ENCODE assay signal across 9 cellular contexts in genomic region chr4:48944659-48945290, GRCh38. TPM values are rescaled to one million over a fixed set of nuclear protein-coding genes. Genes with fewer than 3 reads are reported as not detected.
A peak's percentile ranks its signal among the peaks of the same experiment; 100 is the strongest.
DNase-seq lines count a peak whose midpoint lies in the region; ATAC-seq, FAIRE-seq and TF ChIP-seq lines count a peak whose summit lies in the region.
"Had no signal": no experiment of that assay in that cellular context is flagged by ENCODE, and none has a peak within 500 bp of the region (broad histone marks: within the 10 kb centered on the region; RNA-seq: fewer than 3 reads in every experiment).

No MANE protein-coding gene starts in this region.

- FAIRE-seq in bronchial epithelial cell (lab: Jason Lieb, UNC): no peak

- no peak overlapping the region for H3K27ac ChIP-seq in neuronal stem cell (replicated peaks; ENCODE audit: low read length)

- H3K18ac ChIP-seq in neuronal stem cell (ENCODE audit: low read length): no peak overlapping the region

- H3K27me3 Mint-ChIP-seq in T-cell: peaks cover 0 to 3% of the 10 kb centered on the region in 2 donors

- TF ChIP-seq POLR2A in GM18505 (IDR thresholded peaks at IDR 0.05; ENCODE audit: borderline replicate concordance, extremely low read depth, insufficient read depth, insufficient read length): no peak

- no peak overlapping the region for H3K4me2 ChIP-seq in neuronal stem cell (ENCODE audit: insufficient read depth, low read length, poor library complexity, severe bottlenecking)

- no peak overlapping the region for H2AK5ac ChIP-seq in neuronal stem cell (ENCODE audit: low read depth, low read length)

- no peak overlapping the region for H3K4ac ChIP-seq in neuronal stem cell (ENCODE audit: low read length)

- H3K23ac ChIP-seq in neuronal stem cell (ENCODE audit: low read depth, low read length, poor library complexity): no peak overlapping the region

- H3K4me3 Mint-ChIP-seq in T-cell: peak overlapping the region in 2 of 3 donors; percentile 25 to 62
- H3K4me3 Mint-ChIP-seq: dendritic cell treated with granulocyte-macrophage colony-stimulating factor and Interleukin-4, amounts not matched to agents 40 ng/mL and 50 ng/mL, for 4 days had no signal

- no CpG with 5 or more reads among the region's 8 CpGs for WGBS in neuronal stem cell (ENCODE audit: extremely low coverage in 2 of 2, insufficient read length in 2 of 2, insufficient replicate concordance in 1 of 2), 2 donors

- no peak overlapping the region for H4K8ac ChIP-seq in neuronal stem cell (ENCODE audit: low read depth, low read length)

- no peak overlapping the region for H2BK120ac ChIP-seq in neuronal stem cell (ENCODE audit: low read depth, low read length)

- POLR2A ChIA-PET in T-cell (lab: Charles Lee): interaction anchor here in 1 of 2 donors (1.3 kb wide), 1 partner anchor 33 kb away, joined by 3 read pairs; no protein-coding TSS in a partner anchor

- H2BK15ac ChIP-seq in neuronal stem cell (ENCODE audit: low read length): no peak overlapping the region

- no peak overlapping the region for H3K14ac ChIP-seq in neuronal stem cell (ENCODE audit: low read length)

- peaks cover 23 to 31% (median 28%) of the 10 kb centered on the region in 3 donors for H3K4me1 Mint-ChIP-seq in T-cell

- ATAC-seq in T-cell (replicated peaks in 1 of 4) (peak; percentile 66 to 99 (median 87)), GM18505 (IDR thresholded peaks at IDR 0.05; ENCODE audit: unreplicated experiment) (no peak), GM18520 (IDR thresholded peaks at IDR 0.05; ENCODE audit: unreplicated experiment) (no peak)

- H3K36me3 Mint-ChIP-seq in T-cell: no peaks in the 10 kb centered on the region

- H3K4me3 ChIP-seq in bronchial epithelial cell (ENCODE audit: low read depth, low read length) (no peak overlapping the region), neuronal stem cell (ENCODE audit: low read length in 2 of 2) (no peak overlapping the region)

- H3K9me3 ChIP-seq in neuronal stem cell (replicated peaks in 1 of 2; ENCODE audit: control insufficient read depth in 2 of 2, insufficient read depth in 1 of 2, low read depth in 1 of 2, low read length in 2 of 2): no peaks in the 10 kb centered on the region

- H2BK5ac ChIP-seq in neuronal stem cell (ENCODE audit: low read length): no peak overlapping the region

- peak; percentile 72 for TF ChIP-seq CTCF in GM12874 (IDR thresholded peaks at IDR 0.05; ENCODE audit: insufficient read depth, low read depth, low read length)
- TF ChIP-seq CTCF in bronchial epithelial cell (IDR thresholded peaks at IDR 0.05; ENCODE audit: insufficient read depth, low read length, severe bottlenecking): peak; percentile 72

- H3K9ac ChIP-seq in neuronal stem cell (ENCODE audit: low read depth, low read length, poor library complexity): no peak overlapping the region

- peak overlapping the region; percentile 19 to 62 for H3K27ac Mint-ChIP-seq in T-cell
- H3K27ac Mint-ChIP-seq: dendritic cell treated with granulocyte-macrophage colony-stimulating factor and Interleukin-4, amounts not matched to agents 40 ng/mL and 50 ng/mL, for 4 days had no signal

- DNase-seq in T-cell (peak in 31 of 34 experiments; percentile 3 to 67 (median 36)), bronchial epithelial cell (ENCODE audit: low read depth) (peak; percentile 73), neuronal stem cell (ENCODE audit: low spot score) (no peak), NCI-H187 (lab: John Stamatoyannopoulos, UW) (no peak)
- peak; percentile 45 to 54 for DNase-seq in stimulated activated CD4-positive, alpha-beta T cell treated with anti-CD3 and anti-CD28 coated beads, Interleukin-15, amount 100 ng/mL, for 48 hours (ENCODE audit: low read depth in 2 of 2)

- no peaks in the 10 kb centered on the region for H3K79me1 ChIP-seq in neuronal stem cell (ENCODE audit: low read depth, low read length)

- H2BK12ac ChIP-seq in neuronal stem cell (ENCODE audit: low read length): no peak overlapping the region

- H4K91ac ChIP-seq in neuronal stem cell (ENCODE audit: low read depth, low read length, poor library complexity): no peak overlapping the region

- no peaks in the 10 kb centered on the region for H3K27me3 ChIP-seq in bronchial epithelial cell (ENCODE audit: control insufficient read depth, insufficient read depth, low read length)
- no peaks in the 10 kb centered on the region for H3K27me3 ChIP-seq in neuronal stem cell (ENCODE audit: control insufficient read depth in 3 of 3, insufficient read depth in 3 of 3, low read depth in 1 of 3, low read length in 3 of 3)

- H3K9me3 Mint-ChIP-seq in T-cell: no peaks in the 10 kb centered on the region
- H3K9me3 Mint-ChIP-seq: dendritic cell treated with granulocyte-macrophage colony-stimulating factor and Interleukin-4, amounts not matched to agents 40 ng/mL and 50 ng/mL, for 4 days had no signal

- H3K36me3 ChIP-seq in bronchial epithelial cell (ENCODE audit: control insufficient read depth, insufficient read depth, low read length): no peaks in the 10 kb centered on the region
- H3K36me3 ChIP-seq in neuronal stem cell (replicated peaks in 1 of 2; ENCODE audit: control insufficient read depth in 2 of 2, insufficient read depth in 2 of 2, low read length in 2 of 2): no peaks in the 10 kb centered on the region

- no peak overlapping the region for H2AFZ ChIP-seq in neuronal stem cell (ENCODE audit: low read length)

- CTCF ChIA-PET in T-cell (lab: Charles Lee): interaction anchor here (0.5 to 1.4 kb wide), 18 partner anchors 12 to 461 kb away, joined by 3 to 12 read pairs (median 4); partner anchors contain the start of gene OCIAD2 (in 1 of the 2)

- no peaks in the 10 kb centered on the region for H3K4me1 ChIP-seq in neuronal stem cell (ENCODE audit: control insufficient read depth in 2 of 2, insufficient read depth in 1 of 2, low read depth in 1 of 2, low read length in 2 of 2)

RNA-seq across cellular contexts. Expression of gene OCIAD2, which starts 38.2 kb away (rescaled TPM):
- 100 to 1,000 TPM in 3 of 5 donors, 10 to 100 TPM in 2; 54.0 to 150 (median 113) TPM for total RNA-seq in T-cell
- total RNA-seq in bronchial epithelial cell: 162 and 415 TPM in 2 replicates
- polyA plus RNA-seq in neuronal stem cell (2013, experiment 1 of 2): 76.7 TPM
- 77.3 TPM for polyA plus RNA-seq in neuronal stem cell (2013, experiment 2 of 2)

RNA-seq across cellular contexts. Expression of gene CWH43, which starts 41.3 kb away (rescaled TPM):
- total RNA-seq in T-cell (not detected), bronchial epithelial cell (3.7 and 28.3 TPM in 2 replicates)
- not detected for polyA plus RNA-seq in neuronal stem cell (2013, experiment 1 of 2)
- not detected for polyA plus RNA-seq in neuronal stem cell (2013, experiment 2 of 2)

Comparison
In these comparisons a context has a peak if more than half of its experiments do, and no peak if none do; other contexts are left out.
1. ATAC-seq: peak in T-cell (4 of 4); none in GM18505 (single experiment) and GM18520 (single experiment).
2. DNase-seq: peak in T-cell (31 of 34), bronchial epithelial cell (single experiment) and stimulated activated CD4-positive, alpha-beta T cell treated with anti-CD3 and anti-CD28 coated beads, Interleukin-15, amount 100 ng/mL, for 48 hours (2 of 2); none in neuronal stem cell (single experiment) and NCI-H187 (0 of 2).